ENCODE assay signal across 27 cellular contexts in the genomic region with DNA sequence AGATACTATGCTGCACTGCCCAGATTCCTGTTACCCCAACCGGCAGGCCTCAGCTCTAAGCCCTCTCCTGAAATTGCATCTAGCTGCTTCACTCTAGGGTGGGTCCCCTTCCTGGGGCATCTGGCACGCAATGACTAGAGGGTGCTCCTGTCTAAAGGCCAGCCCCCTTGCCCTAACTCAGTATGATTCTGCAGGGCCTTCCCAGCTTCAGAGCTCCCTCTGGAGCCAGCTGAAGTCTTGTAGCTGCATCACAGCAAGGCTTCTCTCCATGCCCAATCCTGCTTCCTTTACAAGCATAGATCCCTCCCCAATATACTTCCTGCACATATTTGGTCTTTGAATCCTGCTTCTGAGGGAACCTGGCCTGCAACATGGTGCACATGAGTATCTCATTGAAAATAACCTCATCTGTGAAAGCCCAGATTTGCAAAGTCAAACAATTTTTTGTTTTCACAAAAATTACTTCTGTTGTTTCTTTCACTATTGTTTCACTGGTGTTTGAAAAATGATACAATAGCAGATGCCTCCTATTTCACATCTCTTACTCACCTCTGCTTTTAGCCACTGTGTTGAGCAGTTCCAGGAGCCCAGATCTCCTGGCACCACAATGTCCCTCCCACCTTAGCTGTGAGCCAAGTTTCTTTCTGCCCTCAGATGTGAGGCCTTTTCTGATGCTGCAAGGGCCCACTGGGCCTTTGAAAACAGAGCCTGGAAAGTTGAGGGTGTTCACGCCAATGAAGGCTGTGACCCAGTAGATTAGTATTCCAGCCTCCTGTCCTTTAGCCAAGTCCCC.
DNase-seq lines count a peak whose midpoint lies in the region; ATAC-seq, FAIRE-seq and TF ChIP-seq lines count a peak whose summit lies in the region.
"Had no signal": no experiment of that assay in that cellular context is flagged by ENCODE, and none has a peak within 500 bp of the region (broad histone marks: within the 10 kb centered on the region; RNA-seq: fewer than 3 reads in every experiment).

No MANE protein-coding gene starts in this region.

- ATAC-seq in HepG2 (peak; percentile 83), right lobe of liver (no peak), right cardiac atrium (peak; percentile 41 to 49)
- ATAC-seq: K562 had no signal

- no peak overlapping the region for H3K27ac ChIP-seq in HepG2 (ENCODE audit: extremely low read length, insufficient read depth, low read length)
- no peak overlapping the region for H3K27ac ChIP-seq in right lobe of liver
- peak overlapping the region; percentile 21 for H3K27ac ChIP-seq in right cardiac atrium (ENCODE audit: low read length)
- H3K27ac ChIP-seq: C4-2B, spleen, thoracic aorta, uterus had no signal

- DNase-seq in HepG2 (ENCODE audit: low spot score) (no peak), right lobe of liver (no peak), SK-MEL-5 (ENCODE audit: low read depth, low spot score) (peak; percentile 40), right cardiac atrium (no peak), NCI-H128 (lab: John Stamatoyannopoulos, UW; ENCODE audit: unreplicated experiment) (no peak), NAMALWA (ENCODE audit: low spot score) (no peak), NCI-H187 treated with DMSO at 0.1 percent for 48 hours (lab: John Stamatoyannopoulos, UW) (no peak)
- DNase-seq: activated B cell treated with CpG ODN at 0.5 μM for 24 hours; activated CD8-positive, alpha-beta memory T cell treated with anti-CD3 and anti-CD28 coated beads, Interleukin-2, amount 50 U/mL, for 4 hours; activated effector memory CD4-positive, alpha-beta T cell treated with Interleukin-2 at 50 U/mL for 16 hours; activated naive CD8-positive, alpha-beta T cell treated with anti-CD3 and anti-CD28 coated beads for 36 hours; glutamatergic neuron; HFFc6; naive B cell; NCI-H1436 treated with DMSO at 0.1 percent for 48 hours; occipital lobe; OCI-M1; SHP77; spleen; stimulated activated CD4-positive, alpha-beta T cell treated with anti-CD3 and anti-CD28 coated beads, Interleukin-4, amount 100 ng/mL, for 1 hour; stimulated activated naive CD4-positive, alpha-beta T cell; uterus had no signal

- TF ChIP-seq POLR2A in HepG2 (IDR thresholded peaks at IDR 0.05; ENCODE audit: insufficient read depth in 1 of 2, low read depth in 2 of 2, low read length in 2 of 2) = no peak
- TF ChIP-seq POLR2A in right lobe of liver (IDR thresholded peaks at IDR 0.05) = no peak

- no TSS peak for BruUV-seq in HepG2 (replicated peaks; lab: Mats Ljungman, UMichigan)

- FAIRE-seq in HepG2 (lab: Jason Lieb, UNC) = no peak
- FAIRE-seq: endothelial cell of umbilical vein, GM19239, K562 had no signal

- POLR2A ChIA-PET in HepG2 (lab: Yijun Ruan, JAX) = no interaction called here

- H3K9me3 ChIP-seq in HepG2 (ENCODE audit: low read length) = no peaks in the 10 kb centered on the region
- no peaks in the 10 kb centered on the region for H3K9me3 ChIP-seq in right lobe of liver
- H3K9me3 ChIP-seq in right cardiac atrium (ENCODE audit: control insufficient read depth, low read length) = no peaks in the 10 kb centered on the region
- H3K9me3 ChIP-seq: uterus had no signal

- H3K36me3 ChIP-seq in HepG2 (replicated peaks in 1 of 2; ENCODE audit: control insufficient read depth in 1 of 2, insufficient read depth in 2 of 2, low read length in 2 of 2) = no peaks in the 10 kb centered on the region
- no peaks in the 10 kb centered on the region for H3K36me3 ChIP-seq in right lobe of liver
- H3K36me3 ChIP-seq: spleen, thoracic aorta, uterus had no signal

- intact Hi-C loops in HepG2 (cut with micrococcal nuclease; ENCODE audit: unreplicated experiment) = no loop called here
- intact Hi-C loops in right lobe of liver (cut with DNase I) = no loop called here
- intact Hi-C loops in right cardiac atrium (cut with DNase I) = no loop called here

- H3K79me2 ChIP-seq in HepG2 (ENCODE audit: insufficient read depth, low read length) = no peaks in the 10 kb centered on the region

- WGBS in HepG2 (ENCODE audit: low lambda C conversion rate) = 49% methylated on average over 3 of the region's 3 CpGs
- whole genome bisulfite sequencing in right lobe of liver (ENCODE audit: insufficient coverage, low coverage, low lambda C conversion rate, missing lambda C conversion rate) = 44% methylated on average over 2 of the region's 3 CpGs
- WGBS in right cardiac atrium = 73% methylated on average over 3 of the region's 3 CpGs

- H3K4me3 ChIP-seq in HepG2 (replicated peaks in 1 of 3; ENCODE audit: insufficient read depth in 1 of 3, low read depth in 2 of 3, low read length in 3 of 3) (no peak overlapping the region), right lobe of liver (no peak overlapping the region), right cardiac atrium (ENCODE audit: low read length) (no peak overlapping the region)
- H3K4me3 ChIP-seq: K562, spleen, thoracic aorta, uterus had no signal

- H2AFZ ChIP-seq in HepG2 (ENCODE audit: low read length) = no peak overlapping the region

- in situ Hi-C loops in HepG2 (cut with HindIII; ENCODE audit: extremely low pct_ligation_motif_present, low pct_unique_long_range_greater_than_20kb) (no loop called here), SK-MEL-5 (cut with HindIII; ENCODE audit: low pct_unique_long_range_greater_than_20kb, low sequenced_read_pairs) (no loop called here)

- CTCF ChIA-PET in HepG2 (lab: Yijun Ruan, JAX; ENCODE audit: low intra/inter-chr PET ratio, low total read pairs) = no interaction called here

- H3K27me3 ChIP-seq in HepG2 (ENCODE audit: control insufficient read depth in 1 of 2, insufficient read depth in 2 of 2, low read length in 2 of 2) (no peaks in the 10 kb centered on the region; a peak in 1 of 5 replicates), right lobe of liver (no peaks in the 10 kb centered on the region), right cardiac atrium (ENCODE audit: control insufficient read depth, insufficient read depth) (no peaks in the 10 kb centered on the region)
- H3K27me3 ChIP-seq: spleen, uterus had no signal

- no peak overlapping the region for H3K4me2 ChIP-seq in HepG2 (ENCODE audit: low read depth, low read length)

- TF ChIP-seq RAD21 in HepG2 (CRISPR knock-in tag; IDR thresholded peaks at IDR 0.05) = no peak

- TF ChIP-seq CTCF in HepG2 (CRISPR knock-in tag; IDR thresholded peaks at IDR 0.05) (peak; percentile 55), right lobe of liver (IDR thresholded peaks at IDR 0.05) (no peak)

- no peaks in the 10 kb centered on the region for H4K20me1 ChIP-seq in HepG2 (ENCODE audit: insufficient read depth, low read length)

- H3K4me1 ChIP-seq in HepG2 (ENCODE audit: insufficient read depth, low read length) (no peaks in the 10 kb centered on the region), right lobe of liver (no peaks in the 10 kb centered on the region), right cardiac atrium (ENCODE audit: control insufficient read depth, insufficient read depth, low read length) (peaks cover 2% of the 10 kb centered on the region)
- H3K4me1 ChIP-seq: spleen, uterus had no signal

- TF ChIP-seq EP300 in HepG2 (IDR thresholded peaks at IDR 0.05; ENCODE audit: low read depth in 2 of 2, low read length in 2 of 2) (no peak), HepG2 (CRISPR knock-in tag; IDR thresholded peaks at IDR 0.05; ENCODE audit: borderline replicate concordance) (no peak)

- no peak overlapping the region for H3K9ac ChIP-seq in HepG2 (ENCODE audit: insufficient read depth, low read depth, low read length)

TF ChIP-seq in HepG2, 621 proteins besides CTCF, POLR2A, EP300 and RAD21:
- TF ChIP-seq SPEN (CRISPR knock-in tag; IDR thresholded peaks at IDR 0.05; ENCODE audit: low read depth) (0 out of 2 replicates have a peak, but pooled peaks have one; percentile 24), ZSCAN12 (CRISPR knock-in tag; IDR thresholded peaks at IDR 0.05) (0 out of 2 replicates have a peak, but pooled peaks have one; percentile 11), ZNF501 (CRISPR knock-in tag; IDR thresholded peaks at IDR 0.05) (peak; percentile 31; the same call in 1 of the 2 replicates), BRD4 (CRISPR knock-in tag; IDR thresholded peaks at IDR 0.05) (peak; percentile 22; the same call in 1 of the 2 replicates), NFE2 (CRISPR knock-in tag; IDR thresholded peaks at IDR 0.05) (no peak), STAG1 (CRISPR knock-in tag; IDR thresholded peaks at IDR 0.05) (peak; percentile 64)
- TF ChIP-seq, protein P1, sequence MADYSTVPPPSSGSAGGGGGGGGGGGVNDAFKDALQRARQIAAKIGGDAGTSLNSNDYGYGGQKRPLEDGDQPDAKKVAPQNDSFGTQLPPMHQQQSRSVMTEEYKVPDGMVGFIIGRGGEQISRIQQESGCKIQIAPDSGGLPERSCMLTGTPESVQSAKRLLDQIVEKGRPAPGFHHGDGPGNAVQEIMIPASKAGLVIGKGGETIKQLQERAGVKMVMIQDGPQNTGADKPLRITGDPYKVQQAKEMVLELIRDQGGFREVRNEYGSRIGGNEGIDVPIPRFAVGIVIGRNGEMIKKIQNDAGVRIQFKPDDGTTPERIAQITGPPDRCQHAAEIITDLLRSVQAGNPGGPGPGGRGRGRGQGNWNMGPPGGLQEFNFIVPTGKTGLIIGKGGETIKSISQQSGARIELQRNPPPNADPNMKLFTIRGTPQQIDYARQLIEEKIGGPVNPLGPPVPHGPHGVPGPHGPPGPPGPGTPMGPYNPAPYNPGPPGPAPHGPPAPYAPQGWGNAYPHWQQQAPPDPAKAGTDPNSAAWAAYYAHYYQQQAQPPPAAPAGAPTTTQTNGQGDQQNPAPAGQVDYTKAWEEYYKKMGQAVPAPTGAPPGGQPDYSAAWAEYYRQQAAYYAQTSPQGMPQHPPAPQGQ (CRISPR knock-in tag; IDR thresholded peaks at IDR 0.05; ENCODE audit: borderline replicate concordance) = no peak

Comparison
In these comparisons a context has a peak if more than half of its experiments do, and no peak if none do; other contexts are left out.
1. ATAC-seq: peak in HepG2 (single experiment) and right cardiac atrium (2 of 2); none in right lobe of liver (0 of 4).